21 cellular contexts compared by ENCODE assay signal in genomic region chr4:26782830-26783202, GRCh38.
A peak's percentile ranks its signal among the peaks of the same experiment; 100 is the strongest.
DNase-seq lines count a peak whose midpoint lies in the region; ATAC-seq and TF ChIP-seq lines count a peak whose summit lies in the region.
"Had no signal": no experiment of that assay in that cellular context is flagged by ENCODE, and none has a peak within 500 bp of the region (broad histone marks: within the 10 kb centered on the region; RNA-seq: fewer than 3 reads in every experiment).

No MANE protein-coding gene starts in this region.

- H4K20me1 ChIP-seq in PC-3 (ENCODE audit: low read length), result no peaks in the 10 kb centered on the region
- H4K20me1 ChIP-seq: BLaER1 treated with 17β-estradiol and CSF1 and Interleukin-3, amounts not matched to agents 10 nM and 100 nM had no signal

- H3K4me2 ChIP-seq in PC-3 (ENCODE audit: low read length), result peak overlapping the region; percentile 27
- H3K4me2 ChIP-seq: GM23338 had no signal

- H3K27me3 ChIP-seq in PC-3 (ENCODE audit: low read length) (no peaks in the 10 kb centered on the region), A673 (replicated peaks; ENCODE audit: insufficient read depth, low read depth, low read length, poor library complexity) (no peaks in the 10 kb centered on the region)
- H3K27me3 ChIP-seq: BLaER1 treated with 17β-estradiol and CSF1 and Interleukin-3, amounts not matched to agents 10 nM and 100 nM had no signal

- CTCF ChIA-PET in PC-3 (lab: Charles Lee), result no interaction called here
- CTCF ChIA-PET in A673 (lab: Charles Lee), result no interaction called here

- H3K36me3 ChIP-seq in PC-3 (ENCODE audit: low read depth, low read length), result no peaks in the 10 kb centered on the region
- H3K36me3 ChIP-seq in A673 (ENCODE audit: insufficient read depth, low read length, poor library complexity, severe bottlenecking), result no peaks in the 10 kb centered on the region
- H3K36me3 ChIP-seq: BLaER1 treated with 17β-estradiol and CSF1 and Interleukin-3, amounts not matched to agents 10 nM and 100 nM; HAP-1 had no signal

- no peak overlapping the region for H2AFZ ChIP-seq in PC-3 (ENCODE audit: low read length)
- H2AFZ ChIP-seq: GM23338 had no signal

- no peaks in the 10 kb centered on the region for H3K79me2 ChIP-seq in PC-3 (ENCODE audit: low read length)

- H3K9me3 ChIP-seq in PC-3 (ENCODE audit: low read length), result no peaks in the 10 kb centered on the region
- no peaks in the 10 kb centered on the region for H3K9me3 ChIP-seq in A673 (ENCODE audit: low read depth, low read length, poor library complexity, severe bottlenecking)
- H3K9me3 ChIP-seq: Caco-2, HAP-1 had no signal

- H3K27ac ChIP-seq in PC-3 (ENCODE audit: low read length) (peak overlapping the region; percentile 74), A673 (ENCODE audit: low read depth, low read length, poor library complexity, severe bottlenecking) (no peak overlapping the region)

- no peak for TF ChIP-seq CTCF in PC-3 (conservative IDR thresholded peaks at IDR 0.05; ENCODE audit: low read depth, low read length)
- no peak for TF ChIP-seq CTCF in choroid plexus epithelial cell (conservative IDR thresholded peaks at IDR 0.05; ENCODE audit: low read depth, low read length)
- TF ChIP-seq CTCF in A673 (conservative IDR thresholded peaks at IDR 0.05; ENCODE audit: low read depth, low read length), result no peak

- POLR2A ChIA-PET in PC-3 (lab: Charles Lee; ENCODE audit: unreplicated experiment) (no interaction called here), A673 (lab: Charles Lee; ENCODE audit: low non-redundant PET) (no interaction called here)

- H3K4me3 ChIP-seq in PC-3 (ENCODE audit: low read length), result no peak overlapping the region
- H3K4me3 ChIP-seq in choroid plexus epithelial cell (ENCODE audit: low read depth, low read length), result no peak overlapping the region
- no peak overlapping the region for H3K4me3 ChIP-seq in A673 (ENCODE audit: low read depth, low read length, poor library complexity, severe bottlenecking)
- H3K4me3 ChIP-seq: BLaER1 treated with 17β-estradiol and CSF1 and Interleukin-3, amounts not matched to agents 10 nM and 100 nM; GM23338; HAP-1 had no signal

- no peak overlapping the region for H3K9ac ChIP-seq in PC-3 (ENCODE audit: low read length)
- H3K9ac ChIP-seq: BLaER1 treated with 17β-estradiol and CSF1 and Interleukin-3, amounts not matched to agents 10 nM and 100 nM had no signal

- BruUV-seq in PC-3 (replicated peaks; lab: Mats Ljungman, UMichigan) (no TSS peak), A673 (replicated peaks; lab: Mats Ljungman, UMichigan) (no TSS peak)

- intact Hi-C loops in PC-3 (cut with micrococcal nuclease) (loop anchor here (5.0 kb wide), 1 partner anchor 56 kb away; no protein-coding TSS in a partner anchor), left colon (cut with DNase I, micrococcal nuclease) (no loop called here), A673 (cut with micrococcal nuclease; ENCODE audit: unreplicated experiment) (no loop called here)

- H3K4me1 ChIP-seq in PC-3 (ENCODE audit: insufficient read depth, low read length), result peaks cover 57% of the 10 kb centered on the region
- H3K4me1 ChIP-seq in A673 (ENCODE audit: insufficient read depth, low read length, poor library complexity, severe bottlenecking), result peaks cover 39% of the 10 kb centered on the region
- H3K4me1 ChIP-seq: Caco-2, HAP-1 had no signal

- H3F3A ChIP-seq in PC-3 (ENCODE audit: low read length, unreplicated experiment), result peaks cover 6% of the 10 kb centered on the region

- ATAC-seq in PC-3 (peak; percentile 25), left colon (peak; percentile 89), HG02759 (IDR thresholded peaks at IDR 0.05; ENCODE audit: unreplicated experiment) (no peak)
- ATAC-seq: GM23338 had no signal

- H3K9me2 ChIP-seq in PC-3 (replicated peaks; ENCODE audit: low read length), result no peaks in the 10 kb centered on the region

- DNase-seq in PC-3, result peak; percentile 56
- peak; percentile 23 for DNase-seq in choroid plexus epithelial cell (ENCODE audit: low read depth)
- no peak for DNase-seq in left colon
- DNase-seq in A673 (ENCODE audit: low spot score), result no peak
- DNase-seq in OCI-M2 (lab: John Stamatoyannopoulos, UW; ENCODE audit: unreplicated experiment), result no peak
- DNase-seq in NCI-H2171 treated with DMSO at 0.1 percent for 48 hours (lab: John Stamatoyannopoulos, UW), result no peak
- DNase-seq: ACHN; Caco-2; CD4-positive, alpha-beta memory T cell; DMS 273 treated with DMSO at 0.1 percent for 48 hours; DND-41; NCI-H1105; NCI-H146; NCI-H2029 treated with DMSO at 0.1 percent for 48 hours; NCI-H524 treated with DMSO at 0.1 percent for 48 hours; NCI-H82; Right ventricle myocardium superior had no signal

Comparison
In these comparisons a context has a peak if more than half of its experiments do, and no peak if none do; other contexts are left out.
1. DNase-seq: peak in PC-3 (single experiment) and choroid plexus epithelial cell (single experiment); none in left colon (0 of 2), A673 (single experiment), OCI-M2 (single experiment) and NCI-H2171 treated with DMSO at 0.1 percent for 48 hours (single experiment).